Comparison of ENCODE assay signal across 18 cellular contexts in the genomic region with DNA sequence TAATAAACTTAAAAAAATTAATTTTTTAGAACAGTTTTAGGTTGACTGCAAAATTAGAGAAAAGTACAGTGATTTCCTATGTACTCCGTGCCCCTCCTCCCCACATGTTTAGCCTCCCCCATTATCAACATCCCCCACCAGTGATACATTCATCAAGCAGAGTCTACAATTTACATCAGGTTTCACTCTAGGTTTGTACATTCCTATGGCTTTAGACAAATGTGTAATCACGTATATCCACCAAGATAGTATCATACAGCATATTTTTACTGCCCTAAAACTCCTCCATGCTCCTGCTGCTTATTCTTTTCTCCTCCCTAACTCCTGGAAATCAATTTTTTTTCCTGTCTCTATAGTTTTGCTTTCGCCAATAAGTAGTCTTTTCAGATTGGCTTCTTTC.
DNase-seq lines count a peak whose midpoint lies in the region; ATAC-seq and TF ChIP-seq lines count a peak whose summit lies in the region.
"Had no signal": no experiment of that assay in that cellular context is flagged by ENCODE, and none has a peak within 500 bp of the region (broad histone marks: within the 10 kb centered on the region; RNA-seq: fewer than 3 reads in every experiment).

No MANE protein-coding gene starts in this region.

- no peak for TF ChIP-seq CTCF in mesothelial cell of epicardium (IDR thresholded peaks at IDR 0.05; ENCODE audit: unreplicated experiment)

- DNase-seq in ELR (ENCODE audit: low read depth): peak; percentile 12
- DNase-seq in NCI-H226: peak; percentile 82
- peak; percentile 86 for DNase-seq in amniotic epithelial cell (ENCODE audit: low read depth)
- DNase-seq in mesothelial cell of epicardium (ENCODE audit: low spot score in 2 of 2, unreplicated experiment in 2 of 2): no peak
- DNase-seq in GM19238 (ENCODE audit: insufficient read length, low spot score): no peak
- DNase-seq in UCSD-AML1 (lab: John Stamatoyannopoulos, UW; ENCODE audit: unreplicated experiment): no peak
- DNase-seq: AML-193; BE2C; CD4-positive, alpha-beta T cell; CD8-positive, alpha-beta memory T cell; DMS 273 treated with DMSO at 0.1 percent for 48 hours; DMS79; EL; GF-D8; GM23248; HFFc6 had no signal

- ATAC-seq in GM18858 (IDR thresholded peaks at IDR 0.05; ENCODE audit: unreplicated experiment): no peak

- H3K27ac Mint-ChIP-seq in mesothelial cell of epicardium: peak overlapping the region; percentile 9
- H3K27ac Mint-ChIP-seq: CD4-positive, alpha-beta T cell; CD8-positive, alpha-beta memory T cell; HFFc6 had no signal

- H3K9me3 Mint-ChIP-seq in mesothelial cell of epicardium: peaks cover 11% of the 10 kb centered on the region

- H3K4me3 Mint-ChIP-seq in mesothelial cell of epicardium: no peak overlapping the region
- H3K4me3 Mint-ChIP-seq: CD14-positive monocyte; CD4-positive, alpha-beta T cell; CD8-positive, alpha-beta memory T cell; HFFc6 had no signal

- H3K27me3 Mint-ChIP-seq in mesothelial cell of epicardium (ENCODE audit: low read depth): no peaks in the 10 kb centered on the region
- H3K27me3 Mint-ChIP-seq: CD4-positive, alpha-beta T cell; CD8-positive, alpha-beta memory T cell had no signal

- peaks cover 6% of the 10 kb centered on the region for H3K36me3 Mint-ChIP-seq in mesothelial cell of epicardium
- H3K36me3 Mint-ChIP-seq: CD14-positive monocyte; CD8-positive, alpha-beta memory T cell had no signal

- H3K4me1 Mint-ChIP-seq in mesothelial cell of epicardium: peaks cover 19% of the 10 kb centered on the region
- H3K4me1 Mint-ChIP-seq: CD14-positive monocyte; CD8-positive, alpha-beta memory T cell had no signal

Comparison
In these comparisons a context has a peak if more than half of its experiments do, and no peak if none do; other contexts are left out.
1. DNase-seq: peak in ELR (single experiment), NCI-H226 (single experiment) and amniotic epithelial cell (single experiment); none in mesothelial cell of epicardium (0 of 2), GM19238 (single experiment) and UCSD-AML1 (single experiment).